Comparison of ENCODE assay signal across 15 cellular contexts in the genomic region with DNA sequence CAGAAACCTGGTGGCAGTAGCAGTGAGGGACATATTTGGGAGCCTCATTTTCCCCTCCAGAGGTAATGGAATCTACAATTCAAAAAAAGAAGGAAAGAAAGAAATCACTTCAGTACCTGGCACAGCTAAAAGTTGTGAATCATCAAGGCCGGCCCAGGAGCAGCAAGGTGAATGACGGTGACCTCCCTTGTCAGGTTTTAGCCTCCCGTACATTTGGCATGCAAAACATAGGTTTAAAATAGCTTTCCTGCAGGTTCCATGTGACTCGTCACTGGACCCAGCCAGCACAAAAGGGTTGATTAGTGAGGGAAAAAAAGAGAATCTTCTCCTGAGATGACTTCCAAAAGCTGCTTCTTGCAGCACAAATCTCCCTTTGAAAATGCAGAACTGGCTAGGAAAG.
DNase-seq lines count a peak whose midpoint lies in the region; ATAC-seq, FAIRE-seq and TF ChIP-seq lines count a peak whose summit lies in the region.
"Had no signal": no experiment of that assay in that cellular context is flagged by ENCODE, and none has a peak within 500 bp of the region (broad histone marks: within the 10 kb centered on the region; RNA-seq: fewer than 3 reads in every experiment).

No MANE protein-coding gene starts in this region.

- peaks cover 4% of the 10 kb centered on the region for H3K9me3 Mint-ChIP-seq in stimulated activated effector memory CD8-positive, alpha-beta T cell treated with anti-CD3 and anti-CD28 coated beads, Interleukin-12 subunit alpha, Interleukin-12 subunit beta, amount 100 ng/mL, for 72 hours
- H3K9me3 Mint-ChIP-seq: activated CD4-positive, alpha-beta T cell treated with anti-CD3 and anti-CD28 coated beads, Interleukin-2, amount 10 ng/mL, durations not matched to agents 7 days and 5 days had no signal

- H3K4me3 Mint-ChIP-seq in stimulated activated effector memory CD8-positive, alpha-beta T cell treated with anti-CD3 and anti-CD28 coated beads, Interleukin-12 subunit alpha, Interleukin-12 subunit beta, amount 100 ng/mL, for 72 hours: no peak overlapping the region
- H3K4me3 Mint-ChIP-seq: activated CD4-positive, alpha-beta T cell treated with anti-CD3 and anti-CD28 coated beads, Interleukin-2, amount 10 ng/mL, durations not matched to agents 7 days and 5 days had no signal

- TF ChIP-seq POLR2A in gastrocnemius medialis (IDR thresholded peaks at IDR 0.05) (no peak), GM12892 (IDR thresholded peaks at IDR 0.05; ENCODE audit: low read depth, low read length) (no peak)

- no peaks in the 10 kb centered on the region for H3K4me1 ChIP-seq in gastrocnemius medialis

- no peaks in the 10 kb centered on the region for H3K9me3 ChIP-seq in gastrocnemius medialis

- H3K36me3 ChIP-seq in gastrocnemius medialis: no peaks in the 10 kb centered on the region

- in situ Hi-C loops in gastrocnemius medialis (cut with MboI; ENCODE audit: low sequenced_read_pairs in 4 of 4): no loop called here

- DNase-seq in cerebellar cortex (ENCODE audit: low spot score) (peak; percentile 87), gastrocnemius medialis (no peak), GM12892 (ENCODE audit: insufficient read length) (no peak), hepatic stellate cell (ENCODE audit: low spot score) (no peak)
- DNase-seq in stimulated activated effector memory CD8-positive, alpha-beta T cell treated with anti-CD3 and anti-CD28 coated beads, Interleukin-12 subunit alpha, Interleukin-12 subunit beta, amount 100 ng/mL, for 72 hours (ENCODE audit: low spot score in 2 of 2): no peak
- DNase-seq: activated CD4-positive, alpha-beta T cell treated with anti-CD3 and anti-CD28 coated beads, Interleukin-2, amount 10 ng/mL, durations not matched to agents 7 days and 5 days; activated T-cell treated with anti-CD3 and anti-CD28 coated beads, Interleukin-2, amount 50 U/mL, for 48 hours; anterior cingulate cortex; DMS 273 treated with DMSO at 0.1 percent for 48 hours; KG1; T-helper 9 cell had no signal

- no peaks in the 10 kb centered on the region for H3K36me3 Mint-ChIP-seq in stimulated activated effector memory CD8-positive, alpha-beta T cell treated with anti-CD3 and anti-CD28 coated beads, Interleukin-12 subunit alpha, Interleukin-12 subunit beta, amount 100 ng/mL, for 72 hours

- H3K4me1 Mint-ChIP-seq in stimulated activated effector memory CD8-positive, alpha-beta T cell treated with anti-CD3 and anti-CD28 coated beads, Interleukin-12 subunit alpha, Interleukin-12 subunit beta, amount 100 ng/mL, for 72 hours: no peaks in the 10 kb centered on the region
- H3K4me1 Mint-ChIP-seq: activated CD4-positive, alpha-beta T cell treated with anti-CD3 and anti-CD28 coated beads, Interleukin-2, amount 10 ng/mL, durations not matched to agents 7 days and 5 days had no signal

- H3K27ac ChIP-seq in gastrocnemius medialis: no peak overlapping the region

- H3K27me3 ChIP-seq in gastrocnemius medialis: no peaks in the 10 kb centered on the region
- H3K27me3 ChIP-seq: dorsolateral prefrontal cortex had no signal

- no peak for TF ChIP-seq CTCF in gastrocnemius medialis (IDR thresholded peaks at IDR 0.05 in 4 of 5, conservative IDR thresholded peaks at IDR 0.05 in 1 of 5)

- H3K4me3 ChIP-seq in gastrocnemius medialis: no peak overlapping the region
- H3K4me3 ChIP-seq: dorsolateral prefrontal cortex had no signal

- intact Hi-C loops in gastrocnemius medialis (cut with DNase I; ENCODE audit: low total_unique reads): no loop called here

- peak; percentile 66 for ATAC-seq in GM18499 (IDR thresholded peaks at IDR 0.05; ENCODE audit: insufficient read depth, unreplicated experiment)
- ATAC-seq in GM19397 (IDR thresholded peaks at IDR 0.05; ENCODE audit: unreplicated experiment): peak; percentile 76
- peak; percentile 55 for ATAC-seq in HG03025 (IDR thresholded peaks at IDR 0.05; ENCODE audit: low FRiP score, unreplicated experiment)
- ATAC-seq in stimulated activated effector memory CD8-positive, alpha-beta T cell treated with anti-CD3 and anti-CD28 coated beads, Interleukin-12 subunit alpha, Interleukin-12 subunit beta, amount 100 ng/mL, for 72 hours: no peak
- no peak for ATAC-seq in gastrocnemius medialis

- no peak overlapping the region for H3K27ac Mint-ChIP-seq in stimulated activated effector memory CD8-positive, alpha-beta T cell treated with anti-CD3 and anti-CD28 coated beads, Interleukin-12 subunit alpha, Interleukin-12 subunit beta, amount 100 ng/mL, for 72 hours
- H3K27ac Mint-ChIP-seq: activated CD4-positive, alpha-beta T cell treated with anti-CD3 and anti-CD28 coated beads, Interleukin-2, amount 10 ng/mL, durations not matched to agents 7 days and 5 days had no signal

- FAIRE-seq in GM12892 (lab: Jason Lieb, UNC): no peak

Comparison
In these comparisons a context has a peak if more than half of its experiments do, and no peak if none do; other contexts are left out.
1. ATAC-seq: peak in GM18499 (single experiment), GM19397 (single experiment) and HG03025 (single experiment); none in stimulated activated effector memory CD8-positive, alpha-beta T cell treated with anti-CD3 and anti-CD28 coated beads, Interleukin-12 subunit alpha, Interleukin-12 subunit beta, amount 100 ng/mL, for 72 hours (single experiment) and gastrocnemius medialis (0 of 2).